In genomic region chrX:132490086-132490419, GRCh38 we compare ENCODE assay signal across 8 cellular contexts. TPM values are rescaled to one million over a fixed set of nuclear protein-coding genes. Genes with fewer than 3 reads are reported as not detected.
DNase-seq lines count a peak whose midpoint lies in the region; ATAC-seq and TF ChIP-seq lines count a peak whose summit lies in the region.

No MANE protein-coding gene starts in this region.

- H3K27ac ChIP-seq in HL-60 (replicated peaks) (peak overlapping the region; percentile 98), lower lobe of right lung (peak overlapping the region; percentile 89)

- TF ChIP-seq CTCF in AG10803 (conservative IDR thresholded peaks at IDR 0.05; ENCODE audit: low read length) (no peak), HL-60 (IDR thresholded peaks at IDR 0.05; ENCODE audit: insufficient read depth, low read length) (no peak), lower lobe of right lung (IDR thresholded peaks at IDR 0.05) (no peak)

- no peaks in the 10 kb centered on the region for H3K36me3 ChIP-seq in lower lobe of right lung

- intact Hi-C loops in lower lobe of right lung (cut with DNase I) = no loop called here

- H3K4me3 ChIP-seq in AG10803 (ENCODE audit: low read length) (peak overlapping the region; percentile 49), HL-60 (replicated peaks; ENCODE audit: insufficient read depth, low read length) (peak overlapping the region; percentile 44), lower lobe of right lung (peak overlapping the region; percentile 66)

- H3K4me1 Mint-ChIP-seq in activated naive CD8-positive, alpha-beta T cell treated with anti-CD3 and anti-CD28 coated beads for 36 hours = peaks cover 31% of the 10 kb centered on the region

- peaks cover 4% of the 10 kb centered on the region for H3K36me3 Mint-ChIP-seq in activated naive CD8-positive, alpha-beta T cell treated with anti-CD3 and anti-CD28 coated beads for 36 hours

- DNase-seq in AG10803 (ENCODE audit: low read depth) = no peak
- DNase-seq in HL-60 (ENCODE audit: low read depth in 1 of 2, low spot score in 1 of 2) = peak in 1 of 2 experiments; percentile 22
- DNase-seq in activated naive CD8-positive, alpha-beta T cell treated with anti-CD3 and anti-CD28 coated beads for 36 hours = no peak
- no peak for DNase-seq in lower lobe of right lung
- no peak for DNase-seq in SHP77 (lab: John Stamatoyannopoulos, UW)
- no peak for DNase-seq in stimulated activated CD4-positive, alpha-beta T cell treated with anti-CD3 and anti-CD28 coated beads, Interleukin-1b, Interleukin-23, amount 100 ng/mL, for 48 hours
- DNase-seq in pons (ENCODE audit: low spot score) = no peak

- H3K4me3 Mint-ChIP-seq in activated naive CD8-positive, alpha-beta T cell treated with anti-CD3 and anti-CD28 coated beads for 36 hours = peak overlapping the region; percentile 92

- peak overlapping the region; percentile 97 for H3K27ac Mint-ChIP-seq in activated naive CD8-positive, alpha-beta T cell treated with anti-CD3 and anti-CD28 coated beads for 36 hours

- peaks cover 22% of the 10 kb centered on the region for H3K4me1 ChIP-seq in lower lobe of right lung

- H3K27me3 Mint-ChIP-seq in activated naive CD8-positive, alpha-beta T cell treated with anti-CD3 and anti-CD28 coated beads for 36 hours = no peaks in the 10 kb centered on the region

- ATAC-seq in GM19035 (IDR thresholded peaks at IDR 0.05; ENCODE audit: unreplicated experiment) (peak; percentile 2), lower lobe of right lung (no peak)

- H3K9me3 ChIP-seq in lower lobe of right lung = no peaks in the 10 kb centered on the region

- no peaks in the 10 kb centered on the region for H3K9me3 Mint-ChIP-seq in activated naive CD8-positive, alpha-beta T cell treated with anti-CD3 and anti-CD28 coated beads for 36 hours

- H3K27me3 ChIP-seq in HL-60 (ENCODE audit: insufficient read depth, poor library complexity, severe bottlenecking) (no peaks in the 10 kb centered on the region), lower lobe of right lung (ENCODE audit: low read depth) (no peaks in the 10 kb centered on the region)

RNA-seq across cellular contexts. Expression of gene MBNL3, which starts 1.2 kb away (rescaled TPM):
- 10 to 100 TPM; 28.6 to 33.0 TPM for total RNA-seq in activated naive CD8-positive, alpha-beta T cell treated with anti-CD3 and anti-CD28 coated beads for 36 hours
- total RNA-seq in lower lobe of right lung = 24.3 TPM
